8 cellular contexts compared by ENCODE assay signal in the genomic region with DNA sequence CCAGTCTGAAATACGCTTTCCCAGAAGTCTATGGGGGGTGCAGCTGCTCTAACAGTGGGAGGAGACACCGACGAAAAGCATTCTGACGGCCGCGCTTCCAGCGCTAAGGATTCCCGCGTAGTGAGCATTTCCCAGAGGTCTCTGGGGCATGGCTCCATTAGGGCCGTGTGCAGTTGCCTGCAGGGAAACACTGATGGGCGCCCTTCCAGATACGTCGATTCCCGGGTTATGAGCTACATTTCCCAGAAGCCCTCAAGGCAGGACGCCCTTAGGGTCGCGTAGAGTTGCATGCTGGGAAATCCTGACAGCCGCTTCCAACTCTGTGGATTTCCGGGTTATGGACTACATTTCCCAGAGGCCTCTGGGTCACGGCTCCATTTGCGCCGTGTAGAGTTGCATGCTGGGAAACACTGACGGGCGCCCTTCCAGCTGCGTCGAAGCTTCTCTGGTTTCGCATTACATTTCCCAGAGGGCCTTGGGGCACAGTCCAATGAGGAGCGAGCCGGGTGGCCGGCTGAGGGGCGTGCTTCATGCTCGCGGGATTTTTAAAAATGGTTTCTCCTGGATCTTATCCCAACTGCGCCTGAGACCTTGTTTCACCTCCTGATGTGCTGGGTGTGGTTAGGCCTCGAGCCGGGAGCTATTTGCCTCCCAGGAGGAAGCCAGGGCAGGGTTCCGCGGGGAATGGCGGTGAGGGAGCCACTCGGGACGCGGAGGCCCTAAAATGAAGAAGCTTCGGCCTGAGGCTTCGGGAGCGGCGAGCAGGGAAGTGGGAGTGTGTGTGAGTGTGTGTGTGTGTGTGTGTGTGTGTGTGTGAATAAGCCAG. TPM values are rescaled to one million over a fixed set of nuclear protein-coding genes. Genes with fewer than 3 reads are reported as not detected.
DNase-seq lines count a peak whose midpoint lies in the region; ATAC-seq and TF ChIP-seq lines count a peak whose summit lies in the region.

No MANE protein-coding gene starts in this region.

- DNase-seq in GM03348 (ENCODE audit: low spot score) (peak; percentile 95), NAMALWA (ENCODE audit: low spot score) (peak; percentile 97), T-cell (peak; percentile 75 to 92 (median 86)), amniotic stem cell (lab: John Stamatoyannopoulos, UW) (peak; percentile 95), left ventricle myocardium inferior (peak; percentile 95), posterior vena cava (ENCODE audit: low spot score) (peak; percentile 98), upper lobe of right lung (peak; percentile 95)

- POLR2A ChIA-PET in HEK293 (lab: Yijun Ruan, JAX) (interaction anchor here (0.6 to 1.7 kb wide), 14 partner anchors 10 to 1006 kb away, joined by 3 to 17 read pairs (median 4); partner anchors contain the start of genes PRPF31, TFPT, ZNF331 and ZNF765), T-cell (lab: Charles Lee) (no interaction called here)

- peaks cover 14 to 22% (median 20%) of the 10 kb centered on the region in 3 donors for H3K4me1 Mint-ChIP-seq in T-cell

- H3K4me3 ChIP-seq in HEK293 (ENCODE audit: low read depth, low read length) (peak overlapping the region; percentile 65), left ventricle myocardium inferior (peak overlapping the region; percentile 71), upper lobe of right lung (peak overlapping the region; percentile 64)

- ATAC-seq in T-cell (replicated peaks in 1 of 4) (peak; percentile 98 to 100 (median 99)), upper lobe of right lung (peak; percentile 97)

- CTCF ChIA-PET in HEK293 (lab: Yijun Ruan, JAX) = interaction anchor here (1.2 kb wide), 1 partner anchor 8 kb away, joined by 4 read pairs; no protein-coding TSS in a partner anchor
- CTCF ChIA-PET in T-cell (lab: Charles Lee) = interaction anchor here (0.5 to 1.0 kb wide), 2 partner anchors 325 to 528 kb away, joined by 4 to 11 read pairs; no protein-coding TSS in a partner anchor

- H3K27me3 ChIP-seq in left ventricle myocardium inferior (ENCODE audit: low read depth) (no peaks in the 10 kb centered on the region), upper lobe of right lung (no peaks in the 10 kb centered on the region)

- H3K36me3 ChIP-seq in HEK293 (ENCODE audit: control insufficient read depth in 2 of 2, insufficient read depth in 1 of 2, low read length in 2 of 2) (peaks cover 8 to 16% of the 10 kb centered on the region in 2 experiments), left ventricle myocardium inferior (peaks cover 6% of the 10 kb centered on the region), upper lobe of right lung (no peaks in the 10 kb centered on the region)

- H3K27ac Mint-ChIP-seq in T-cell = peak overlapping the region; percentile 76 to 93

- peak overlapping the region; percentile 50; the same call in 1 of the 2 replicates for H3K27ac ChIP-seq in HEK293 (ENCODE audit: extremely low read depth, low read depth, low read length)
- H3K27ac ChIP-seq in left ventricle myocardium inferior (replicated peaks) = peak overlapping the region; percentile 95
- H3K27ac ChIP-seq in upper lobe of right lung = peak overlapping the region; percentile 87

- H3K9me3 ChIP-seq in HEK293 (ENCODE audit: control insufficient read depth, insufficient read depth, low read depth, low read length) (no peaks in the 10 kb centered on the region), left ventricle myocardium inferior (replicated peaks) (peaks cover 10% of the 10 kb centered on the region), upper lobe of right lung (peaks cover 2% of the 10 kb centered on the region)

- peak overlapping the region; percentile 92 to 99 (median 98) for H3K4me3 Mint-ChIP-seq in T-cell

- H3K4me1 ChIP-seq in HEK293 (ENCODE audit: control insufficient read depth, insufficient read depth, low read length) (no peaks in the 10 kb centered on the region), left ventricle myocardium inferior (peaks cover 24% of the 10 kb centered on the region), upper lobe of right lung (peaks cover 5% of the 10 kb centered on the region)

- no peaks in the 10 kb centered on the region for H3K27me3 Mint-ChIP-seq in T-cell

- TF ChIP-seq CTCF in HEK293 (tag by site-specific recombination; IDR thresholded peaks at IDR 0.05) = no peak
- no peak for TF ChIP-seq CTCF in left ventricle myocardium inferior (IDR thresholded peaks at IDR 0.05; ENCODE audit: borderline replicate concordance)
- no peak for TF ChIP-seq CTCF in upper lobe of right lung (IDR thresholded peaks at IDR 0.05)

- intact Hi-C loops in left ventricle myocardium inferior (cut with micrococcal nuclease) (no loop called here), posterior vena cava (cut with DNase I) (no loop called here), upper lobe of right lung (cut with DNase I) (no loop called here)

- peaks cover 9 to 28% (median 9%) of the 10 kb centered on the region in 3 donors for H3K9me3 Mint-ChIP-seq in T-cell

- H3K36me3 Mint-ChIP-seq in T-cell = peaks cover 26% of the 10 kb centered on the region

TF ChIP-seq in HEK293, 187 proteins besides CTCF, POLR2A, EP300 and RAD21 (continues in another document):
- TF ChIP-seq MYNN (tag by site-specific recombination; IDR thresholded peaks at IDR 0.05; ENCODE audit: borderline replicate concordance) (no peak), ZNF174 (tag by site-specific recombination; IDR thresholded peaks at IDR 0.05) (no peak), ZNF426 (tag by site-specific recombination; IDR thresholded peaks at IDR 0.05) (no peak), PRDM4 (tag by site-specific recombination; IDR thresholded peaks at IDR 0.05) (no peak), HOXC10 (CRISPR knock-in tag; IDR thresholded peaks at IDR 0.05) (peak; percentile 21; the same call in 1 of the 2 replicates), ZNF473 (tag by site-specific recombination; IDR thresholded peaks at IDR 0.05) (no peak), ZNF785 (tag by site-specific recombination; IDR thresholded peaks at IDR 0.05) (0 out of 2 replicates have a peak, but pooled peaks have one; percentile 34), ZNF561 (tag by site-specific recombination; IDR thresholded peaks at IDR 0.05; ENCODE audit: borderline replicate concordance) (peak; percentile 79; the same call in 1 of the 2 replicates), ZNF521 (tag by site-specific recombination; IDR thresholded peaks at IDR 0.05) (no peak), ZNF341 (tag by site-specific recombination; IDR thresholded peaks at IDR 0.05; ENCODE audit: low read depth) (peak; percentile 58), ZNF394 (tag by site-specific recombination; IDR thresholded peaks at IDR 0.05; ENCODE audit: borderline replicate concordance) (peak; percentile 55; the same call in 1 of the 2 replicates), ZNF169 (tag by site-specific recombination; IDR thresholded peaks at IDR 0.05) (no peak), ZNF23 (tag by site-specific recombination; IDR thresholded peaks at IDR 0.05; ENCODE audit: borderline replicate concordance) (no peak), ZNF580 (tag by site-specific recombination; IDR thresholded peaks at IDR 0.05) (0 out of 2 replicates have a peak, but pooled peaks have one; percentile 17), ZNF623 (tag by site-specific recombination; IDR thresholded peaks at IDR 0.05) (no peak)
- TF ChIP-seq, protein P1, sequence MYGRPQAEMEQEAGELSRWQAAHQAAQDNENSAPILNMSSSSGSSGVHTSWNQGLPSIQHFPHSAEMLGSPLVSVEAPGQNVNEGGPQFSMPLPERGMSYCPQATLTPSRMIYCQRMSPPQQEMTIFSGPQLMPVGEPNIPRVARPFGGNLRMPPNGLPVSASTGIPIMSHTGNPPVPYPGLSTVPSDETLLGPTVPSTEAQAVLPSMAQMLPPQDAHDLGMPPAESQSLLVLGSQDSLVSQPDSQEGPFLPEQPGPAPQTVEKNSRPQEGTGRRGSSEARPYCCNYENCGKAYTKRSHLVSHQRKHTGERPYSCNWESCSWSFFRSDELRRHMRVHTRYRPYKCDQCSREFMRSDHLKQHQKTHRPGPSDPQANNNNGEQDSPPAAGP (tag by site-specific recombination; IDR thresholded peaks at IDR 0.05) = no peak
- TF ChIP-seq, protein P2, sequence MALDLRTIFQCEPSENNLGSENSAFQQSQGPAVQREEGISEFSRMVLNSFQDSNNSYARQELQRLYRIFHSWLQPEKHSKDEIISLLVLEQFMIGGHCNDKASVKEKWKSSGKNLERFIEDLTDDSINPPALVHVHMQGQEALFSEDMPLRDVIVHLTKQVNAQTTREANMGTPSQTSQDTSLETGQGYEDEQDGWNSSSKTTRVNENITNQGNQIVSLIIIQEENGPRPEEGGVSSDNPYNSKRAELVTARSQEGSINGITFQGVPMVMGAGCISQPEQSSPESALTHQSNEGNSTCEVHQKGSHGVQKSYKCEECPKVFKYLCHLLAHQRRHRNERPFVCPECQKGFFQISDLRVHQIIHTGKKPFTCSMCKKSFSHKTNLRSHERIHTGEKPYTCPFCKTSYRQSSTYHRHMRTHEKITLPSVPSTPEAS (tag by site-specific recombination; IDR thresholded peaks at IDR 0.05) = peak; percentile 98

RNA-seq across cellular contexts. Expression of gene ZNF331, which starts 17.2 kb away (rescaled TPM):
- total RNA-seq in T-cell (100 to 1,000 TPM in 2 of 5 donors, 10 to 100 TPM in 3; 35.9 to 455 (median 48.5) TPM), left ventricle myocardium inferior (10.1 TPM), posterior vena cava (10 to 100 TPM; 21.5 to 45.7 TPM), upper lobe of right lung (30.1 TPM)

RNA-seq across cellular contexts. Expression of gene ZNF813, which starts 53.2 kb away (rescaled TPM):
- total RNA-seq in T-cell (1 to 10 TPM; 4.4 to 7.6 (median 6.6) TPM), left ventricle myocardium inferior (1.8 TPM), posterior vena cava (1 to 10 TPM; 2.5 to 2.9 TPM), upper lobe of right lung (4.6 TPM)

Comparison
In these comparisons a context has a peak if more than half of its experiments do, and no peak if none do; other contexts are left out.
1. Peak in every context shown above with its lines: DNase-seq, ATAC-seq, H3K4me3 ChIP-seq and H3K27ac ChIP-seq.